ENCODE assay signal across 27 cellular contexts in the genomic region with DNA sequence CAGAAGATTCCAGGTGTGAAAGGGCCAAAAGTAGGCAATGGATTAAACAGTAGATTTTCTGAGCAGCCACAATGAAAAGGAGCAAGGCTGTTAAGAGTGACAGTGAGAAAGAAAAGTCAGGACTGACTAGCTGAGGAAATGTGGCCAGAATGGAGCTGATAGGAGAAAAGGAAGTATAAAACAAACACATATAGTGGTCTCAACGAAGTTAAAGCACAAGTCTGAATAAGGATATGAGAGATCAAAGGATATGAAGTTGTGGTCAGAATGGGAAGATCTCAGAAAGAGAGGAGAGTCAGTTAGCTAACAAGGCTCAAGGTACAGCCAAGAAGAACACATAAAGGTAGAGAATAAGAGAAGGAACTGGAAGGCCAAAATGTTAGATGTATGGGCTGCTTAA. TPM values are rescaled to one million over a fixed set of nuclear protein-coding genes. Genes with fewer than 3 reads are reported as not detected.
DNase-seq lines count a peak whose midpoint lies in the region; ATAC-seq, FAIRE-seq and TF ChIP-seq lines count a peak whose summit lies in the region.
"Had no signal": no experiment of that assay in that cellular context is flagged by ENCODE, and none has a peak within 500 bp of the region (broad histone marks: within the 10 kb centered on the region; RNA-seq: fewer than 3 reads in every experiment).

No MANE protein-coding gene starts in this region.

- 16% methylated on average over 1 of the region's 1 CpG for WGBS in right cardiac atrium
- WGBS in pancreas, 2 donors: 42 to 43% methylated on average over 1 of the region's 1 CpG

- peaks cover 64% of the 10 kb centered on the region for H4K20me1 ChIP-seq in DND-41 (ENCODE audit: insufficient read depth, low read length)

- no peak overlapping the region for H3K4me2 ChIP-seq in DND-41 (ENCODE audit: insufficient read depth, low read length)
- H3K4me2 ChIP-seq: hepatocyte had no signal

- no peaks in the 10 kb centered on the region for H3K27me3 ChIP-seq in DND-41 (ENCODE audit: insufficient read depth, low read length, poor library complexity)
- no peaks in the 10 kb centered on the region for H3K27me3 ChIP-seq in right cardiac atrium (ENCODE audit: control insufficient read depth, insufficient read depth)
- H3K27me3 ChIP-seq in pancreas: no peaks in the 10 kb centered on the region
- H3K27me3 ChIP-seq: foreskin keratinocyte, hepatocyte had no signal

- H3K9me3 ChIP-seq in DND-41 (ENCODE audit: insufficient read depth, low read length, severe bottlenecking) (no peaks in the 10 kb centered on the region), right cardiac atrium (ENCODE audit: control insufficient read depth, low read length) (no peaks in the 10 kb centered on the region), pancreas (no peaks in the 10 kb centered on the region)
- H3K9me3 ChIP-seq: thoracic aorta had no signal

- FAIRE-seq in GM19239 (lab: Jason Lieb, UNC): peak; percentile 69
- no peak for FAIRE-seq in pancreas (lab: Jason Lieb, UNC)
- FAIRE-seq: D721Med, TTC549, urothelium cell line had no signal

- H3K4me1 ChIP-seq in DND-41 (ENCODE audit: insufficient read depth, low read length) (peaks cover 25% of the 10 kb centered on the region), right cardiac atrium (ENCODE audit: control insufficient read depth, insufficient read depth, low read length) (peaks cover 2% of the 10 kb centered on the region), pancreas (peaks cover 0 to 16% (median 6%) of the 10 kb centered on the region in 3 donors)
- H3K4me1 ChIP-seq: foreskin keratinocyte had no signal

- H3K9ac ChIP-seq in DND-41 (ENCODE audit: low read depth, low read length): no peak overlapping the region

- peak overlapping the region; percentile 12; the same call in 1 of the 2 replicates for H3K27ac ChIP-seq in DND-41 (ENCODE audit: low read length)
- H3K27ac ChIP-seq in right cardiac atrium (ENCODE audit: low read length): peak overlapping the region; percentile 48
- H3K27ac ChIP-seq in pancreas: no peak overlapping the region
- H3K27ac ChIP-seq: foreskin keratinocyte, hepatocyte, HL-60 had no signal

- no peaks in the 10 kb centered on the region for H3K36me3 ChIP-seq in DND-41 (ENCODE audit: insufficient read depth, low read length)
- H3K36me3 ChIP-seq in pancreas: no peaks in the 10 kb centered on the region
- H3K36me3 ChIP-seq: thoracic aorta had no signal

- DNase-seq in DND-41 (no peak), GM19239 (ENCODE audit: insufficient read length, low spot score) (no peak), MV-4-11 (lab: John Stamatoyannopoulos, UW) (peak; percentile 26), right cardiac atrium (no peak), DMS53 treated with DMSO at 0.1 percent for 48 hours (lab: John Stamatoyannopoulos, UW; ENCODE audit: unreplicated experiment) (no peak), pancreas (no peak)
- DNase-seq: activated CD4-positive, alpha-beta memory T cell treated with anti-CD3 and anti-CD28 coated beads, Interleukin-2, amount 10 ng/mL, durations not matched to agents 7 days and 5 days; activated CD4-positive, alpha-beta T cell treated with anti-CD3 and anti-CD28 coated beads for 1 hour; activated naive CD8-positive, alpha-beta T cell treated with anti-CD3 and anti-CD28 coated beads for 36 hours; activated T-cell treated with anti-CD3 and anti-CD28 coated beads for 4 hours; aorta; cortex of kidney; foreskin keratinocyte; mesendoderm; NCI-H1417; NCI-H2081 treated with DMSO at 0.1 percent for 48 hours; NCI-H226; NCI-H69; T-helper 1 cell had no signal

- TF ChIP-seq CTCF in DND-41 (IDR thresholded peaks at IDR 0.05; ENCODE audit: borderline replicate concordance, extremely low read depth, low read length, poor library complexity, severe bottlenecking): no peak
- TF ChIP-seq CTCF in pancreas (IDR thresholded peaks at IDR 0.05): no peak

- ATAC-seq in DND-41 (ENCODE audit: insufficient read depth, low read depth) (peak; percentile 90), right cardiac atrium (no peak), GM18873 (IDR thresholded peaks at IDR 0.05; ENCODE audit: low FRiP score, unreplicated experiment) (no peak), pancreas (no peak)
- ATAC-seq: esophagus mucosa, foreskin keratinocyte had no signal

- peaks cover 100% of the 10 kb centered on the region for H3K79me2 ChIP-seq in DND-41 (ENCODE audit: insufficient read depth, low read length)

- H2AFZ ChIP-seq in DND-41 (ENCODE audit: low read depth, low read length): no peak overlapping the region
- H2AFZ ChIP-seq: hepatocyte had no signal

- intact Hi-C loops in right cardiac atrium (cut with DNase I) (no loop called here), pancreas (cut with DNase I) (no loop called here)

- H3K4me3 ChIP-seq in DND-41 (ENCODE audit: low read depth in 1 of 2, low read length in 2 of 2) (no peak overlapping the region), right cardiac atrium (ENCODE audit: low read length) (no peak overlapping the region), pancreas (no peak overlapping the region)
- H3K4me3 ChIP-seq: hepatocyte, thoracic aorta had no signal

RNA-seq across cellular contexts. Expression of a gene that starts 39.9 kb away (rescaled TPM):
- total RNA-seq in right cardiac atrium: 10 to 100 TPM; 26.8 to 35.8 (median 31.2) TPM
- polyA plus RNA-seq in right cardiac atrium: 5.8 TPM
- 10 to 100 TPM; 11.1 to 20.9 (median 13.2) TPM for total RNA-seq in pancreas
- polyA plus RNA-seq in pancreas: 1 to 10 TPM; 2.7 to 4.4 TPM

Comparison
In these comparisons a context has a peak if more than half of its experiments do, and no peak if none do; other contexts are left out.
1. H3K27ac ChIP-seq: peak in DND-41 (single experiment) and right cardiac atrium (single experiment); none in pancreas (0 of 4).